1 cellular context compared by ENCODE assay signal in genomic region chr12:108847705-108848104, GRCh38.
TF ChIP-seq lines count a peak whose summit lies in the region.

No MANE protein-coding gene starts in this region.

TF ChIP-seq in HCT116, 20 proteins besides CTCF, POLR2A, EP300 and RAD21 (continued from another document):
- TF ChIP-seq ZBTB33 (IDR thresholded peaks at IDR 0.05; ENCODE audit: extremely low read depth, insufficient replicate concordance, low read length): no peak
- TF ChIP-seq MAX (IDR thresholded peaks at IDR 0.05): no peak
- no peak for TF ChIP-seq EZH2phosphoT487 (IDR thresholded peaks at IDR 0.05; ENCODE audit: borderline replicate concordance)
- TF ChIP-seq SRF (IDR thresholded peaks at IDR 0.05; ENCODE audit: low read depth): no peak
